In genomic region chr20:3795511-3796468, GRCh38 we compare ENCODE assay signal across 1 cellular context.
TF ChIP-seq lines count a peak whose summit lies in the region.

CDC25B (plus strand) TSS chr20:3796310; CDS start chr20:3796532, 222 bp downstream.

TF ChIP-seq in HepG2, 621 proteins besides CTCF, POLR2A, EP300 and RAD21 (continued from another document and continues in another):
- TF ChIP-seq, protein P1, sequence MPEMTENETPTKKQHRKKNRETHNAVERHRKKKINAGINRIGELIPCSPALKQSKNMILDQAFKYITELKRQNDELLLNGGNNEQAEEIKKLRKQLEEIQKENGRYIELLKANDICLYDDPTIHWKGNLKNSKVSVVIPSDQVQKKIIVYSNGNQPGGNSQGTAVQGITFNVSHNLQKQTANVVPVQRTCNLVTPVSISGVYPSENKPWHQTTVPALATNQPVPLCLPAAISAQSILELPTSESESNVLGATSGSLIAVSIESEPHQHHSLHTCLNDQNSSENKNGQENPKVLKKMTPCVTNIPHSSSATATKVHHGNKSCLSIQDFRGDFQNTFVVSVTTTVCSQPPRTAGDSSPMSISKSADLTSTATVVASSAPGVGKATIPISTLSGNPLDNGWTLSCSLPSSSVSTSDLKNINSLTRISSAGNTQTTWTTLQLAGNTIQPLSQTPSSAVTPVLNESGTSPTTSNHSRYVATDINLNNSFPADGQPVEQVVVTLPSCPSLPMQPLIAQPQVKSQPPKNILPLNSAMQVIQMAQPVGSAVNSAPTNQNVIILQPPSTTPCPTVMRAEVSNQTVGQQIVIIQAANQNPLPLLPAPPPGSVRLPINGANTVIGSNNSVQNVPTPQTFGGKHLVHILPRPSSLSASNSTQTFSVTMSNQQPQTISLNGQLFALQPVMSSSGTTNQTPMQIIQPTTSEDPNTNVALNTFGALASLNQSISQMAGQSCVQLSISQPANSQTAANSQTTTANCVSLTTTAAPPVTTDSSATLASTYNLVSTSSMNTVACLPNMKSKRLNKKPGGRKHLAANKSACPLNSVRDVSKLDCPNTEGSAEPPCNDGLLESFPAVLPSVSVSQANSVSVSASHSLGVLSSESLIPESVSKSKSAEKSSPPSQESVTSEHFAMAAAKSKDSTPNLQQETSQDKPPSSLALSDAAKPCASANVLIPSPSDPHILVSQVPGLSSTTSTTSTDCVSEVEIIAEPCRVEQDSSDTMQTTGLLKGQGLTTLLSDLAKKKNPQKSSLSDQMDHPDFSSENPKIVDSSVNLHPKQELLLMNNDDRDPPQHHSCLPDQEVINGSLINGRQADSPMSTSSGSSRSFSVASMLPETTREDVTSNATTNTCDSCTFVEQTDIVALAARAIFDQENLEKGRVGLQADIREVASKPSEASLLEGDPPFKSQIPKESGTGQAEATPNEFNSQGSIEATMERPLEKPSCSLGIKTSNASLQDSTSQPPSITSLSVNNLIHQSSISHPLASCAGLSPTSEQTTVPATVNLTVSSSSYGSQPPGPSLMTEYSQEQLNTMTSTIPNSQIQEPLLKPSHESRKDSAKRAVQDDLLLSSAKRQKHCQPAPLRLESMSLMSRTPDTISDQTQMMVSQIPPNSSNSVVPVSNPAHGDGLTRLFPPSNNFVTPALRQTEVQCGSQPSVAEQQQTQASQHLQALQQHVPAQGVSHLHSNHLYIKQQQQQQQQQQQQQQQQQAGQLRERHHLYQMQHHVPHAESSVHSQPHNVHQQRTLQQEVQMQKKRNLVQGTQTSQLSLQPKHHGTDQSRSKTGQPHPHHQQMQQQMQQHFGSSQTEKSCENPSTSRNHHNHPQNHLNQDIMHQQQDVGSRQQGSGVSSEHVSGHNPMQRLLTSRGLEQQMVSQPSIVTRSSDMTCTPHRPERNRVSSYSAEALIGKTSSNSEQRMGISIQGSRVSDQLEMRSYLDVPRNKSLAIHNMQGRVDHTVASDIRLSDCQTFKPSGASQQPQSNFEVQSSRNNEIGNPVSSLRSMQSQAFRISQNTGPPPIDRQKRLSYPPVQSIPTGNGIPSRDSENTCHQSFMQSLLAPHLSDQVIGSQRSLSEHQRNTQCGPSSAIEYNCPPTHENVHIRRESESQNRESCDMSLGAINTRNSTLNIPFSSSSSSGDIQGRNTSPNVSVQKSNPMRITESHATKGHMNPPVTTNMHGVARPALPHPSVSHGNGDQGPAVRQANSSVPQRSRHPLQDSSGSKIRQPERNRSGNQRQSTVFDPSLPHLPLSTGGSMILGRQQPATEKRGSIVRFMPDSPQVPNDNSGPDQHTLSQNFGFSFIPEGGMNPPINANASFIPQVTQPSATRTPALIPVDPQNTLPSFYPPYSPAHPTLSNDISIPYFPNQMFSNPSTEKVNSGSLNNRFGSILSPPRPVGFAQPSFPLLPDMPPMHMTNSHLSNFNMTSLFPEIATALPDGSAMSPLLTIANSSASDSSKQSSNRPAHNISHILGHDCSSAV (CRISPR knock-in tag; IDR thresholded peaks at IDR 0.05; ENCODE audit: borderline replicate concordance) = no peak
- no peak; the same call in 1 of the 2 replicates for TF ChIP-seq DR1 (CRISPR knock-in tag; IDR thresholded peaks at IDR 0.05)
- no peak for TF ChIP-seq SMYD3 (CRISPR knock-in tag; IDR thresholded peaks at IDR 0.05)
- TF ChIP-seq FOXK1 (CRISPR knock-in tag; IDR thresholded peaks at IDR 0.05; ENCODE audit: borderline replicate concordance, low read depth) = no peak
- peak; percentile 48; the same call in 1 of the 2 replicates for TF ChIP-seq PAXIP1 (CRISPR knock-in tag; conservative IDR thresholded peaks at IDR 0.05)
- peak; percentile 71; the same call in 1 of the 2 replicates for TF ChIP-seq ZBTB7A (CRISPR knock-in tag; IDR thresholded peaks at IDR 0.05)
- TF ChIP-seq SIN3B (IDR thresholded peaks at IDR 0.05; ENCODE audit: low read length) = peak; percentile 87
- 0 out of 2 replicates have a peak, but pooled peaks have one; percentile 6 for TF ChIP-seq ZNF503 (CRISPR knock-in tag; IDR thresholded peaks at IDR 0.05)
- peak; percentile 91; the same call in 1 of the 2 replicates for TF ChIP-seq RCOR2 (CRISPR knock-in tag; IDR thresholded peaks at IDR 0.05)
- no peak for TF ChIP-seq KLF9 (CRISPR knock-in tag; IDR thresholded peaks at IDR 0.05; ENCODE audit: low read depth)
- peak; percentile 74 for TF ChIP-seq ZNF891 (CRISPR knock-in tag; IDR thresholded peaks at IDR 0.05)
- TF ChIP-seq NFKBIZ (CRISPR knock-in tag; IDR thresholded peaks at IDR 0.05) = no peak
- TF ChIP-seq NBN (conservative IDR thresholded peaks at IDR 0.05) = no peak
- no peak for TF ChIP-seq MAF1 (CRISPR knock-in tag; IDR thresholded peaks at IDR 0.05; ENCODE audit: borderline replicate concordance)
- TF ChIP-seq PCBP1 (IDR thresholded peaks at IDR 0.05; ENCODE audit: borderline replicate concordance, low read depth, low read length) = peak; percentile 100
- TF ChIP-seq, protein P2, sequence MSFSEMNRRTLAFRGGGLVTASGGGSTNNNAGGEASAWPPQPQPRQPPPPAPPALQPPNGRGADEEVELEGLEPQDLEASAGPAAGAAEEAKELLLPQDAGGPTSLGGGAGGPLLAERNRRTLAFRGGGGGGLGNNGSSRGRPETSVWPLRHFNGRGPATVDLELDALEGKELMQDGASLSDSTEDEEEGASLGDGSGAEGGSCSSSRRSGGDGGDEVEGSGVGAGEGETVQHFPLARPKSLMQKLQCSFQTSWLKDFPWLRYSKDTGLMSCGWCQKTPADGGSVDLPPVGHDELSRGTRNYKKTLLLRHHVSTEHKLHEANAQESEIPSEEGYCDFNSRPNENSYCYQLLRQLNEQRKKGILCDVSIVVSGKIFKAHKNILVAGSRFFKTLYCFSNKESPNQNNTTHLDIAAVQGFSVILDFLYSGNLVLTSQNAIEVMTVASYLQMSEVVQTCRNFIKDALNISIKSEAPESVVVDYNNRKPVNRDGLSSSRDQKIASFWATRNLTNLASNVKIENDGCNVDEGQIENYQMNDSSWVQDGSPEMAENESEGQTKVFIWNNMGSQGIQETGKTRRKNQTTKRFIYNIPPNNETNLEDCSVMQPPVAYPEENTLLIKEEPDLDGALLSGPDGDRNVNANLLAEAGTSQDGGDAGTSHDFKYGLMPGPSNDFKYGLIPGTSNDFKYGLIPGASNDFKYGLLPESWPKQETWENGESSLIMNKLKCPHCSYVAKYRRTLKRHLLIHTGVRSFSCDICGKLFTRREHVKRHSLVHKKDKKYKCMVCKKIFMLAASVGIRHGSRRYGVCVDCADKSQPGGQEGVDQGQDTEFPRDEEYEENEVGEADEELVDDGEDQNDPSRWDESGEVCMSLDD (CRISPR knock-in tag; IDR thresholded peaks at IDR 0.05; ENCODE audit: borderline replicate concordance) = peak; percentile 33; the same call in 1 of the 2 replicates
- TF ChIP-seq ZSCAN30 (CRISPR knock-in tag; IDR thresholded peaks at IDR 0.05) = no peak
- TF ChIP-seq TBX2 (CRISPR knock-in tag; IDR thresholded peaks at IDR 0.05; ENCODE audit: borderline replicate concordance) = peak; percentile 78; the same call in 1 of the 2 replicates
- no peak for TF ChIP-seq ZUFSP (CRISPR knock-in tag; IDR thresholded peaks at IDR 0.05; ENCODE audit: borderline replicate concordance)
- TF ChIP-seq ZNF749 (CRISPR knock-in tag; IDR thresholded peaks at IDR 0.05; ENCODE audit: borderline replicate concordance) = no peak; the same call in 1 of the 2 replicates
- TF ChIP-seq POGZ (CRISPR knock-in tag; IDR thresholded peaks at IDR 0.05) = peak; percentile 48
- TF ChIP-seq ZNF691 (CRISPR knock-in tag; IDR thresholded peaks at IDR 0.05; ENCODE audit: borderline replicate concordance, low read depth) = peak; percentile 86; the same call in 1 of the 2 replicates
- TF ChIP-seq NFAT5 (CRISPR knock-in tag; IDR thresholded peaks at IDR 0.05) = no peak
- no peak for TF ChIP-seq ZNF235 (CRISPR knock-in tag; IDR thresholded peaks at IDR 0.05; ENCODE audit: borderline replicate concordance)
- peak; percentile 78 for TF ChIP-seq NFYB (CRISPR knock-in tag; IDR thresholded peaks at IDR 0.05)
- TF ChIP-seq TMF1 (CRISPR knock-in tag; IDR thresholded peaks at IDR 0.05; ENCODE audit: low read depth) = no peak
- no peak for TF ChIP-seq PRPF4 (IDR thresholded peaks at IDR 0.05; ENCODE audit: low read depth, low read length, poor library complexity, severe bottlenecking)
